8 cellular contexts compared by ENCODE assay signal in the genomic region with DNA sequence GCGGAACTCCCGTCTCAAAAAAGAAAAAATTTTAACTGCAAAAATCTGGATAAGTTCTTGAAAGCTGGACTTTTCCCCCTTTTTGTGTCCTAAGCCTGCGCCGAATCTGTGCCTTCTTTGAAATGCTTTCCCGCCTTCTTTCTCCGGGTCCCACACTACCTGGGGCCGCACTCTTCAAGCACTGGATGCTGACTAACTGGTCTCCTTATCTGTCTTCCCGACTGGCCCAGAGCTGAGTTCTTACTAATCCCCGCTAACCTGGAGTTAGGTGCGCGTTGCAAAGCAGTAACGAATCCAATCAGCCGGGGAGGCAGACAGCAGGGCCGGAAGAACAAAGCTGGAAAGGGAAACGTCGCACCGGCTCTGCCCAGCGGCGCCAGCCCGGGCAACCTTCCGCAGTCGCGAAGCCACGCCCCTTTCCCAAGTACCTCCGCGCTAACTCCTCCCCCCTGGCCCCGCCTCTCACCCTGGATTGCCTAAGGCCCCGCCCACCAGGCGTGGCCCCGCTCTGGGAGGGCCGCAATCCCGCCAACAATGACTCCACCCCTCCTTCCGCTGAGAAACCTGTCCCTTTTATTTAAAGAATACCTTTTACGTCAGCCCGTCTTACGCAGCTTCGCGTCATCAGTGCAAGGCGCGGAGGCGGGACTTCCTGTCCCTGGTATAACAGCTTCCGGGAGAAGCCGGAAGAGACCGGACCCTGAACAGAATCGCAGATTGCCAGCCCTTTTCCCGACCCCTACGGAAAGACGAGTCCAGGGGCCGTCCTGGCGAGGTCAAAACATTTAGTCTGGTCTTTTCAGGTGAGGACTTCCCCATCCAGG. TPM values are rescaled to one million over a fixed set of nuclear protein-coding genes. Genes with fewer than 3 reads are reported as not detected.
A peak's percentile ranks its signal among the peaks of the same experiment; 100 is the strongest.
DNase-seq lines count a peak whose midpoint lies in the region; ATAC-seq, FAIRE-seq and TF ChIP-seq lines count a peak whose summit lies in the region.

A gene (plus strand): TSS at position 666 of the 824 bp plus-strand sequence. CDS start 737 bp downstream, outside the sequence.

- H3K4me3 ChIP-seq in keratinocyte (ENCODE audit: control insufficient read depth in 2 of 3, extremely low read depth in 1 of 3, insufficient read depth in 2 of 3, low read depth in 1 of 3, low read length in 3 of 3), result peak within 1 kb of the TSS; percentile 91 to 100 (median 97)

- ATAC-seq in HG03432 (IDR thresholded peaks at IDR 0.05; ENCODE audit: unreplicated experiment), result peak; percentile 87

- peaks cover 37% of the 10 kb centered on the region for H3K79me2 ChIP-seq in keratinocyte (ENCODE audit: control insufficient read depth, insufficient read depth, low read length)

- H4K20me1 ChIP-seq in keratinocyte (ENCODE audit: control insufficient read depth, extremely low read depth, insufficient read depth, low read length), result no peaks in the 10 kb centered on the region

- peak within 1 kb of the TSS; percentile 96 for H3K9ac ChIP-seq in keratinocyte (ENCODE audit: control insufficient read depth, extremely low read depth, insufficient read depth, low read length)

- H3K4me2 ChIP-seq in keratinocyte (ENCODE audit: control insufficient read depth, extremely low read depth, insufficient read depth, low read depth, low read length), result peak within 1 kb of the TSS; percentile 90

- dilution Hi-C loops in keratinocyte (cut with MboI; ENCODE audit: extremely low pct_ligation_motif_present, low sequenced_read_pairs), result no loop called here

- H3K27me3 ChIP-seq in keratinocyte (ENCODE audit: control insufficient read depth, extremely low read depth, insufficient read depth, low read length), result no peaks in the 10 kb centered on the region

- no peaks in the 10 kb centered on the region for H3K9me1 ChIP-seq in keratinocyte (ENCODE audit: control insufficient read depth, extremely low read depth, insufficient read depth, low read length)

- H2AFZ ChIP-seq in keratinocyte (ENCODE audit: control insufficient read depth, low read length), result peak within 1 kb of the TSS; percentile 91

- no peaks in the 10 kb centered on the region for H3K9me3 ChIP-seq in keratinocyte (ENCODE audit: control insufficient read depth, low read depth, low read length)

- H3K36me3 ChIP-seq in keratinocyte (ENCODE audit: control insufficient read depth in 2 of 2, extremely low read depth in 1 of 2, insufficient read depth in 2 of 2, low read length in 2 of 2), result peaks cover 14 to 15% of the 10 kb centered on the region in 2 experiments

- FAIRE-seq in keratinocyte (lab: Jason Lieb, UNC), result peak; percentile 87

- peak; percentile 97 for TF ChIP-seq POLR2A in GM19099 (IDR thresholded peaks at IDR 0.05; ENCODE audit: extremely low read depth, insufficient read length, low read depth)

- H3K4me1 ChIP-seq in keratinocyte (ENCODE audit: control insufficient read depth, extremely low read depth, insufficient read depth, low read length), result peaks cover 11% of the 10 kb centered on the region

- peak within 1 kb of the TSS; percentile 97 for H3K27ac ChIP-seq in keratinocyte (ENCODE audit: control insufficient read depth, insufficient read depth, low read length)

- DNase-seq in AG20443 (ENCODE audit: low spot score) (peak; percentile 100), NCI-H510A (lab: John Stamatoyannopoulos, UW) (peak; percentile 95), cerebellum (ENCODE audit: low spot score) (peak; percentile 100), keratinocyte (ENCODE audit: low read depth, low spot score) (peak; percentile 98)
- peak; percentile 99 for DNase-seq in activated CD4-positive, alpha-beta T cell treated with anti-CD3 and anti-CD28 coated beads for 1 hour
- peak; percentile 99 for DNase-seq in stimulated activated CD4-positive, alpha-beta T cell treated with anti-CD3 and anti-CD28 coated beads, Interleukin-15, amount 100 ng/mL, for 1 hour (ENCODE audit: low read depth in 1 of 2, low spot score in 1 of 2)

- no peak for TF ChIP-seq CTCF in keratinocyte (optimal IDR thresholded peaks at IDR 0.05 in 1 of 3, IDR thresholded peaks at IDR 0.05 in 1 of 3, conservative IDR thresholded peaks at IDR 0.05 in 1 of 3; ENCODE audit: extremely low read depth in 1 of 3, insufficient read depth in 2 of 3, low read length in 3 of 3)

RNA-seq across cellular contexts. Expression of the gene that starts here (rescaled TPM):
- total RNA-seq in cerebellum, result 20.9 TPM
- polyA plus RNA-seq in keratinocyte, result 25.5 to 38.5 TPM (median 27.1 TPM) in 3 replicates
- 4.7 TPM for polyA plus RNA-seq in keratinocyte (2011; ENCODE audit: low read depth)
- 18.3 and 19.7 TPM in 2 replicates for polyA plus RNA-seq in keratinocyte (2011; cell fraction: cytosol; rRNA removed)
- polyA plus RNA-seq in keratinocyte (2011; cell fraction: nucleus; rRNA removed), result 76.6 and 85.4 TPM in 2 replicates
- 21.2 and 24.5 TPM in 2 replicates for polyA plus RNA-seq in keratinocyte (2012; ENCODE audit: low replicate concordance)
- polyA minus RNA-seq in keratinocyte, result 16.5 to 23.1 TPM (median 18.7 TPM) in 3 replicates
- polyA minus RNA-seq in keratinocyte (2011; cell fraction: cytosol; rRNA and poly(A)+ RNA removed), result 18.2 TPM
- polyA minus RNA-seq in keratinocyte (2011; cell fraction: nucleus; rRNA and poly(A)+ RNA removed), result 20.4 and 27.3 TPM in 2 replicates

Comparison
In these comparisons a context has a peak if more than half of its experiments do, and no peak if none do; other contexts are left out.
1. Peak in every context shown above with its lines: DNase-seq, ATAC-seq, H3K4me3 ChIP-seq and H3K27ac ChIP-seq.